Comparison of ENCODE assay signal across 24 cellular contexts in genomic region chrX:17759990-17760389, GRCh38.
"Had no signal": no experiment of that assay in that cellular context is flagged by ENCODE, and none has a peak within 500 bp of the region (broad histone marks: within the 10 kb centered on the region; RNA-seq: fewer than 3 reads in every experiment).

No MANE protein-coding gene starts in this region.

- ATAC-seq: activated CD4-positive, alpha-beta T cell treated with anti-CD3 and anti-CD28 coated beads for 36 hours; activated CD8-positive, alpha-beta memory T cell treated with anti-CD3 and anti-CD28 coated beads, Interleukin-2, amount 10 ng/mL, durations not matched to agents 7 days and 5 days; activated CD8-positive, alpha-beta T cell treated with anti-CD3 and anti-CD28 coated beads, Interleukin-2, amount 10 ng/mL, durations not matched to agents 7 days and 5 days; body of pancreas; effector memory CD8-positive, alpha-beta T cell; gastroesophageal sphincter; heart right ventricle had no signal

- DNase-seq: activated CD4-positive, alpha-beta memory T cell treated with anti-CD3 and anti-CD28 coated beads for 36 hours; activated CD4-positive, alpha-beta T cell treated with anti-CD3 and anti-CD28 coated beads for 36 hours; activated CD4-positive, alpha-beta T cell treated with anti-CD3 and anti-CD28 coated beads, Interleukin-2, amount 10 ng/mL, durations not matched to agents 24 days and 14 days; activated CD4-positive, CD25-positive, alpha-beta regulatory T cell; activated CD4-positive, CD25-positive, alpha-beta regulatory T cell treated with anti-CD3 and anti-CD28 coated beads, Interleukin-2, amount 50 U/mL, for 72 hours; activated CD8-positive, alpha-beta memory T cell treated with anti-CD3 and anti-CD28 coated beads, Interleukin-2, amount 10 ng/mL, durations not matched to agents 7 days and 5 days; activated CD8-positive, alpha-beta memory T cell treated with anti-CD3 and anti-CD28 coated beads, Interleukin-2, amount 50 U/mL, for 4 hours; activated CD8-positive, alpha-beta T cell treated with anti-CD3 and anti-CD28 coated beads, Interleukin-2, amount 10 ng/mL, durations not matched to agents 7 days and 5 days; activated effector memory CD4-positive, alpha-beta T cell treated with anti-CD3 and anti-CD28 coated beads, Interleukin-2, amount 50 U/mL, for 16 hours; activated naive CD4-positive, alpha-beta T cell treated with anti-CD3 and anti-CD28 coated beads for 36 hours; activated naive CD8-positive, alpha-beta T cell treated with anti-CD3 and anti-CD28 coated beads for 36 hours; activated T-cell treated with anti-CD3 and anti-CD28 coated beads, Interleukin-2, amount 50 U/mL, for 1 hour; activated T-cell treated with anti-CD3 and anti-CD28 coated beads, Interleukin-2, amount 50 U/mL, for 48 hours; body of pancreas; caudate nucleus; cortex of kidney; dermis blood vessel endothelial cell; effector CD4-positive, alpha-beta T cell; effector memory CD8-positive, alpha-beta T cell; erythroblast; foreskin melanocyte; heart right ventricle; T-helper 2 cell had no signal
